29 cellular contexts compared by ENCODE assay signal in the genomic region with DNA sequence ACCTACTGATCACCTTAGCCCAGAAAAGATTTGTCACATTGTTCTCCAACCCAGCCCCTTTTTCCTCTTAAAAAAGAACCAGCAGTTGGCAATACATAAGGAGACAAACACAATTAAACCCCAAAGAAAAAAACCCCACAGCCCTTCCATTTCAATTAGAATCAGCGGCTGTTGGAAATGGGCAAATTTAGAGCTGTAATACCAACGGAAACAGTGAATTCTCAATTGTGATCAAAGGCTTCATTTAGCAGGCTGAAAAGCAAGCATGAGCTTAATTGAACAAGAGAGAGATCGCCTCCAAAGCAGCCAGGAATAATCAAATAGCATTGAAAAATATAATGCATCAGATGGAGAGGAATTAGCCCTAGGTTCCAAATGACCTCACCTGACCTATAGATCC.
"Had no signal": no experiment of that assay in that cellular context is flagged by ENCODE, and none has a peak within 500 bp of the region (broad histone marks: within the 10 kb centered on the region; RNA-seq: fewer than 3 reads in every experiment).

No MANE protein-coding gene starts in this region.

- H3K4me2 ChIP-seq: hepatocyte, smooth muscle cell had no signal

- H3K27ac Mint-ChIP-seq: naive thymus-derived CD8-positive, alpha-beta T cell; nephron; stimulated activated naive B cell treated with anti-CD40 and anti-IgM and Interleukin-4, amounts not matched to agents 10 μg/mL and 1 μg/mL and 100 μg/mL, for 72 hours had no signal

- H3K4me1 Mint-ChIP-seq: naive thymus-derived CD8-positive, alpha-beta T cell; nephron; stimulated activated naive B cell treated with anti-CD40 and anti-IgM and Interleukin-4, amounts not matched to agents 10 μg/mL and 1 μg/mL and 100 μg/mL, for 72 hours had no signal

- H3K36me3 Mint-ChIP-seq: naive thymus-derived CD8-positive, alpha-beta T cell; stimulated activated naive B cell treated with anti-CD40 and anti-IgM and Interleukin-4, amounts not matched to agents 10 μg/mL and 1 μg/mL and 100 μg/mL, for 72 hours had no signal

- ATAC-seq: heart right ventricle; left cardiac atrium; left lobe of liver; lower lobe of right lung; naive thymus-derived CD8-positive, alpha-beta T cell; pancreas; right lobe of liver; stimulated activated naive B cell treated with anti-CD40 and anti-IgM and Interleukin-4, amounts not matched to agents 10 μg/mL and 1 μg/mL and 100 μg/mL, for 72 hours; stimulated activated naive CD8-positive, alpha-beta T cell treated with anti-CD3 and anti-CD28 coated beads, Interleukin-15, Interleukin-2, amounts not matched to agents 100 U/mL and 50 U/mL, for 24 hours had no signal

- H3K79me2 ChIP-seq: hepatocyte had no signal

- H3K9me3 Mint-ChIP-seq: naive thymus-derived CD8-positive, alpha-beta T cell; nephron; neural crest cell; stimulated activated naive B cell treated with anti-CD40 and anti-IgM and Interleukin-4, amounts not matched to agents 10 μg/mL and 1 μg/mL and 100 μg/mL, for 72 hours had no signal

- H3K4me1 ChIP-seq: heart right ventricle, lower lobe of right lung, pancreas, prostate gland, right atrium auricular region, right lobe of liver, stomach, testis, thyroid gland, transverse colon, upper lobe of left lung, vagina had no signal

- H3K9me3 ChIP-seq: heart right ventricle, lower lobe of right lung, pancreas, prostate gland, right atrium auricular region, right lobe of liver, stomach, testis, thyroid gland, transverse colon, upper lobe of left lung, vagina had no signal

- H2AFZ ChIP-seq: hepatocyte had no signal

- H3K4me3 ChIP-seq: heart right ventricle, hepatocyte, lower lobe of right lung, pancreas, prostate gland, right atrium auricular region, right lobe of liver, smooth muscle cell, stomach, testis, thyroid gland, transverse colon, upper lobe of left lung, vagina had no signal

- H3K27ac ChIP-seq: heart right ventricle, hepatocyte, lower lobe of right lung, pancreas, prostate gland, right atrium auricular region, right lobe of liver, stomach, testis, thyroid gland, transverse colon, upper lobe of left lung, vagina had no signal

- H3K36me3 ChIP-seq: heart right ventricle, lower lobe of right lung, pancreas, prostate gland, right atrium auricular region, right lobe of liver, stomach, thyroid gland, transverse colon, upper lobe of left lung, vagina had no signal

- H3K27me3 ChIP-seq: hepatocyte, pancreas, right atrium auricular region, right lobe of liver, stomach, testis, thyroid gland, transverse colon, upper lobe of left lung, vagina had no signal

- H3K4me3 Mint-ChIP-seq: naive thymus-derived CD8-positive, alpha-beta T cell; nephron; neural crest cell; stimulated activated naive B cell treated with anti-CD40 and anti-IgM and Interleukin-4, amounts not matched to agents 10 μg/mL and 1 μg/mL and 100 μg/mL, for 72 hours had no signal

- DNase-seq: heart right ventricle; kidney glomerular epithelial cell; left cardiac atrium; lower lobe of right lung; mammary epithelial cell; mesenchymal stem cell; naive thymus-derived CD8-positive, alpha-beta T cell; pancreas; posterior cingulate gyrus; right lobe of liver; stimulated activated CD4-positive, alpha-beta T cell treated with anti-CD3 and anti-CD28 coated beads, Interleukin-1b, Interleukin-23, amount 100 ng/mL, for 48 hours; stimulated activated CD4-positive, alpha-beta T cell treated with anti-CD3 and anti-CD28 coated beads, Interleukin-2, amount 100 ng/mL, for 48 hours; stimulated activated CD4-positive, alpha-beta T cell treated with anti-CD3 and anti-CD28 coated beads, Interleukin-4, amount 100 ng/mL, for 4 hours; stimulated activated CD8-positive, alpha-beta memory T cell treated with anti-CD3 and anti-CD28 coated beads, Interleukin-4, amount 100 ng/mL, for 48 hours; stimulated activated naive B cell treated with anti-CD40 and anti-IgM and Interleukin-4, amounts not matched to agents 10 μg/mL and 1 μg/mL and 100 μg/mL, for 72 hours; stimulated activated naive CD8-positive, alpha-beta T cell treated with anti-CD3 and anti-CD28 coated beads, Interleukin-15, Interleukin-2, amounts not matched to agents 100 U/mL and 50 U/mL, for 24 hours; stomach; testis; thyroid gland; transverse colon; upper lobe of left lung had no signal
